Comparison of ENCODE assay signal across 11 cellular contexts in the genomic region with DNA sequence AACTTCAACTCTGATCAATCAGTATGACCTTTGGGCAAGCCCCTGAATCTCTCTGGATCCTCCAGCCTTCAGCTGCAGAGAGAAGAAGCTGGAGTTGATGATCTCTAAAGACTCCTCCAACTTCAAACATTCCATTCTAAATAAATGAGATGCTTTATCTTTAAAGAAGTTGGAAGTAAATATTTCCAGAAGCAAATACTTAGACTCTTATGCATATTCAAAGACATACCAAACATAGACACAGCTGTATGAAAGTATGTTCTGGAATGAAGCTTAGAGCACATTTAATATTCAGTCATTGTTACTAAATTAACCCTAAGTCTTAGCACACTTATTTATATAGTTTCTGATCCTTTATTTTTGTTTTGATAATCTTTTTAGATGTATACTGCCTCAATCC.
"Had no signal": no experiment of that assay in that cellular context is flagged by ENCODE, and none has a peak within 500 bp of the region (broad histone marks: within the 10 kb centered on the region; RNA-seq: fewer than 3 reads in every experiment).

No MANE protein-coding gene starts in this region.

- H3K36me3 ChIP-seq: HAP-1 had no signal

- H3K4me1 ChIP-seq: HAP-1 had no signal

- H3K27ac ChIP-seq: GM23248 had no signal

- H2AFZ ChIP-seq: GM23248, GM23338 had no signal

- H3K9me3 ChIP-seq: HAP-1 had no signal

- H3K9ac ChIP-seq: GM23248 had no signal

- FAIRE-seq: H1, H54 had no signal

- ATAC-seq: GM23338, HCT116 had no signal

- DNase-seq: GM23248, GOT3, H7, H9, HCEC 1CT, HFFc6 had no signal

- H3K4me2 ChIP-seq: GM23338 had no signal

- H3K4me3 ChIP-seq: GM23248, GM23338, HAP-1 had no signal
